Comparison of ENCODE assay signal across 9 cellular contexts in the genomic region with DNA sequence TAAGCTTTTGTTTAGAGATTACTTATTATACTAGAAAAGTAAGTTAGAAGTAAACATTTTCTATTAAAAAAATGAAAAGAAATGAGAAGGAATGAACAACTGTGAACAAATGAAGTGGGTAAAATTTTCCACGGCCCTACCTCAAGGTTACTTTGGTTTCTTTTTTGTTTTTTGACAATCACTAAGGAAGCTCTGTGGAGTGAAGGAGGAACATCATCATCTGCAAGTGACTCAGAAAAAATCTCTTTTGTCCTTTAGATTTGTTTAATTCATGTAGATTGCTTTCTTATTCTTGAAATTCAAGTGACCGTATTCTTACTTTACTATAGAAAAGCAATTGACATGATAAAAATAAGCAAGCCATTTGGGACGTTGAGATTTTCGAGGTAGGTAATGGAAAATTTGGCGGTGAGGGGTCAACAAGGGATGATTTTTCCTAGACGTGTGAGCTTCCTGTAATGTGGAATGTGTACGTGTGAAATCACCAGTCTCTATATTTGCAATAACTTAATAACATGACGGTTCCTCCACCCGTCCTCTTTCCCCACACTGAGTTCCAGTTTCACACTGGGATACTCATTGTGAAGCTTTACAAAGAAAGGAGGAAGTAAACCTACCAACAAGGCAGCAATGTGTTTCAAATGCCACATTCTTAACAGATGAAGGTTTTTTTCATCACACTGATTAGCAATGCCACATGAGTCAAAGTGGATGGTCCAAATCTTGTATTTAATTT.
DNase-seq lines count a peak whose midpoint lies in the region; ATAC-seq lines count a peak whose summit lies in the region.
"Had no signal": no experiment of that assay in that cellular context is flagged by ENCODE, and none has a peak within 500 bp of the region (broad histone marks: within the 10 kb centered on the region; RNA-seq: fewer than 3 reads in every experiment).

No MANE protein-coding gene starts in this region.

- peak; percentile 74 for ATAC-seq in HG02981 (IDR thresholded peaks at IDR 0.05; ENCODE audit: unreplicated experiment)
- peak; percentile 55 for ATAC-seq in stimulated activated naive CD8-positive, alpha-beta T cell treated with anti-CD3 and anti-CD28 coated beads, Interleukin-15, amount 100 ng/mL, for 72 hours

- DNase-seq in activated naive CD4-positive, alpha-beta T cell treated with anti-CD3 and anti-CD28 coated beads, Interleukin-2, amount 10 ng/mL, durations not matched to agents 7 days and 5 days = no peak
- no peak for DNase-seq in activated naive CD4-positive, alpha-beta T cell treated with anti-CD3 and anti-CD28 coated beads, Interleukin-2, amount 50 U/mL, for 16 hours
- DNase-seq in SIG-M5 (lab: John Stamatoyannopoulos, UW) (peak; percentile 83), DMS114 treated with DMSO at 0.1 percent for 48 hours (lab: John Stamatoyannopoulos, UW; ENCODE audit: unreplicated experiment) (no peak), NCI-H2081 (lab: John Stamatoyannopoulos, UW) (no peak), NCI-H1436 (lab: John Stamatoyannopoulos, UW) (no peak)
- no peak for DNase-seq in stimulated activated naive CD8-positive, alpha-beta T cell treated with anti-CD3 and anti-CD28 coated beads, Interleukin-15, amount 100 ng/mL, for 72 hours
- DNase-seq: amniotic stem cell had no signal

- peaks cover 34% of the 10 kb centered on the region for H3K4me1 Mint-ChIP-seq in activated naive CD4-positive, alpha-beta T cell treated with anti-CD3 and anti-CD28 coated beads, Interleukin-2, amount 10 ng/mL, durations not matched to agents 7 days and 5 days
- H3K4me1 Mint-ChIP-seq in stimulated activated naive CD8-positive, alpha-beta T cell treated with anti-CD3 and anti-CD28 coated beads, Interleukin-15, amount 100 ng/mL, for 72 hours = peaks cover 34% of the 10 kb centered on the region

- H3K36me3 Mint-ChIP-seq in activated naive CD4-positive, alpha-beta T cell treated with anti-CD3 and anti-CD28 coated beads, Interleukin-2, amount 10 ng/mL, durations not matched to agents 7 days and 5 days = peaks cover 11% of the 10 kb centered on the region

- H3K9me3 Mint-ChIP-seq in activated naive CD4-positive, alpha-beta T cell treated with anti-CD3 and anti-CD28 coated beads, Interleukin-2, amount 10 ng/mL, durations not matched to agents 7 days and 5 days = no peaks in the 10 kb centered on the region
- no peaks in the 10 kb centered on the region for H3K9me3 Mint-ChIP-seq in stimulated activated naive CD8-positive, alpha-beta T cell treated with anti-CD3 and anti-CD28 coated beads, Interleukin-15, amount 100 ng/mL, for 72 hours

- peaks cover 63% of the 10 kb centered on the region for H3K27me3 Mint-ChIP-seq in activated naive CD4-positive, alpha-beta T cell treated with anti-CD3 and anti-CD28 coated beads, Interleukin-2, amount 10 ng/mL, durations not matched to agents 7 days and 5 days
- no peaks in the 10 kb centered on the region for H3K27me3 Mint-ChIP-seq in stimulated activated naive CD8-positive, alpha-beta T cell treated with anti-CD3 and anti-CD28 coated beads, Interleukin-15, amount 100 ng/mL, for 72 hours

- CTCF ChIA-PET in activated naive CD4-positive, alpha-beta T cell treated with anti-CD3 and anti-CD28 coated beads, Interleukin-2, amount 10 ng/mL, durations not matched to agents 7 days and 5 days (lab: Charles Lee) = no interaction called here

- peak overlapping the region; percentile 26 for H3K4me3 Mint-ChIP-seq in activated naive CD4-positive, alpha-beta T cell treated with anti-CD3 and anti-CD28 coated beads, Interleukin-2, amount 10 ng/mL, durations not matched to agents 7 days and 5 days
- H3K4me3 Mint-ChIP-seq in stimulated activated naive CD8-positive, alpha-beta T cell treated with anti-CD3 and anti-CD28 coated beads, Interleukin-15, amount 100 ng/mL, for 72 hours = peak overlapping the region; percentile 29 to 47

- H3K27ac Mint-ChIP-seq in activated naive CD4-positive, alpha-beta T cell treated with anti-CD3 and anti-CD28 coated beads, Interleukin-2, amount 10 ng/mL, durations not matched to agents 7 days and 5 days = peak overlapping the region; percentile 58
- peak overlapping the region in 1 of 2 donors; percentile 57 for H3K27ac Mint-ChIP-seq in stimulated activated naive CD8-positive, alpha-beta T cell treated with anti-CD3 and anti-CD28 coated beads, Interleukin-15, amount 100 ng/mL, for 72 hours
